In the genomic region with DNA sequence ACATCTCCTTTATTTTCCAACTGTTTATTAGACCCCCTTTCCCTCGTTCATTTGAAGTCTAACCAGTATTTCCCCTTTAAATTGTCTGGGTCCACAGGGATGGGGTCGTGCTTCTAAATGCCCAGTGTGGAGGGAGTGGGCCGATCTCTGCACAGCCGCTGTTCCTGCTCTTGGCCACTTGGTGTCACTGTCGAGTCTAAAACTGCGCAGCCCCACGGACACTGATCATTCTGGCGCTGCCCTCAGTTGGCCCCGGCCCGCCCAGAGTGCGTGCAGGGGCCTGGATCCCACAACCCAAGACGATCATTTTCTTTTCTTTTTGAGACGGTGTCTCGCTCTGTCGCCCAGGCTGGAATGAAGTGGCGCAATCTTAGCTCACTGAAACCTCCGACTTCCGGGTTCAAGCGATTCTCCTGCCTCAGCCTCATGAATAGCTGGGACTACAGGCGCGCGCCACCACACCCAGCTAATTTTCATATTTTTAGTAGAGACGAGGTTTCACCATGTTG, we compare ENCODE assay signal across 8 cellular contexts. TPM values are rescaled to one million over a fixed set of nuclear protein-coding genes. Genes with fewer than 3 reads are reported as not detected.
DNase-seq lines count a peak whose midpoint lies in the region; TF ChIP-seq lines count a peak whose summit lies in the region.

No MANE protein-coding gene starts in this region.

- peak overlapping the region; percentile 58 for H2AFZ ChIP-seq in parathyroid adenoma

- no peaks in the 10 kb centered on the region for H3K79me2 ChIP-seq in parathyroid adenoma

- no peak overlapping the region for H3K9ac ChIP-seq in parathyroid adenoma

- H3K4me1 ChIP-seq in SJCRH30 (no peaks in the 10 kb centered on the region), parathyroid adenoma (no peaks in the 10 kb centered on the region)

- DNase-seq in AG08396 (ENCODE audit: low spot score) (peak; percentile 89), GM19240 (ENCODE audit: insufficient read length, low spot score) (peak; percentile 64), Kasumi-1 (lab: John Stamatoyannopoulos, UW) (peak; percentile 73 to 76), SJCRH30 (peak; percentile 50 to 77), germinal center (ENCODE audit: low spot score) (peak; percentile 82), ureter (ENCODE audit: low spot score) (peak; percentile 63)
- DNase-seq in activated gamma-delta T cell treated with anti-CD3 and anti-CD28 coated beads, Interleukin-2, amount 50 U/mL, for 16 hours (ENCODE audit: low read depth) = peak; percentile 51

- no peak overlapping the region for H3K4me2 ChIP-seq in parathyroid adenoma (ENCODE audit: low read length)

- no peaks in the 10 kb centered on the region for H3K36me3 ChIP-seq in SJCRH30
- no peaks in the 10 kb centered on the region for H3K36me3 ChIP-seq in parathyroid adenoma (ENCODE audit: control insufficient read depth, insufficient read depth, low read length)

- no peaks in the 10 kb centered on the region for H3K9me3 ChIP-seq in SJCRH30 (replicated peaks)
- no peaks in the 10 kb centered on the region for H3K9me3 ChIP-seq in parathyroid adenoma (ENCODE audit: control insufficient read depth, low read length)

- no peak overlapping the region for H3K4me3 ChIP-seq in SJCRH30
- H3K4me3 ChIP-seq in parathyroid adenoma (ENCODE audit: low read depth, low read length) = no peak overlapping the region

- peak; percentile 97 for TF ChIP-seq CTCF in parathyroid adenoma (IDR thresholded peaks at IDR 0.05)

- H3K27me3 ChIP-seq in SJCRH30 (no peaks in the 10 kb centered on the region), parathyroid adenoma (ENCODE audit: control insufficient read depth, insufficient read depth, low read length) (no peaks in the 10 kb centered on the region)

- H3K27ac ChIP-seq in SJCRH30 (no peak overlapping the region), parathyroid adenoma (no peak overlapping the region)

RNA-seq across cellular contexts. Expression of a gene that starts 12.0 kb away (rescaled TPM):
- not detected in 2 replicates for total RNA-seq in SJCRH30 (2014; rRNA removed; shearing (Covaris generic))
- total RNA-seq in ureter = not detected

RNA-seq across cellular contexts. Expression of a gene that starts 50.2 kb away (rescaled TPM):
- 32.0 and 33.4 TPM in 2 replicates for total RNA-seq in SJCRH30 (2014; rRNA removed; shearing (Covaris generic))
- 15.0 TPM for total RNA-seq in ureter
